In the genomic region with DNA sequence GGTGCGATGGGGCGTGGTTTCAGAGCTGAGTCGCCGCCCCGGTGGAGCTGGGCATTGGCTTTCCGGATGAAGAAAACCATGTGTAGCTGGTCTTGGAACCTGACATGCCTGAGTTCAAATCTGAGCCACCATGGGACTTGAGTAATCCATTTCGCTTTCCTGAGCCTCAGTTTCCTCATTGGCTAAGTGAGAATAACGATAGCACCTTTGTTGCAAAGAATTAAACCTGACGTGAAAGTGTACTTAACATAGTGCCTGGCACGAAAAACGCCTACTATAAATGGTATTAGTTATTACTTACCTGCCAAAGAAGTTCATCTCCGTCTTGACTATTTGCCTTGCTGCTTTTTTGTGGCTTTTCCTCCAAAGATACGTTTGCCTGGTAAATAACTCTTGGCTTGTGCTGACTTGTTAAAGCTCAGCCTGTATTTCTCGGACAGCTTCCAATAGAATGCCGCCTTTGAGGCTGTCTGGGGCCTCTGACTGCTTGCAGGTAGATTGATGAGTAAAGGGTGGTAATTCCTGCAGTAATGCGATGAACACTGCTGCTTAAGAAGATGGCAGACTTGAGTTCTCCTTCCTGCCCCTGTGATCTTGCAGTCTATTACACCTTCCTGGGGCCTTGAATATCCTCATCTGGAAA, we compare ENCODE assay signal across 1 cellular context.
TF ChIP-seq lines count a peak whose summit lies in the region.

No MANE protein-coding gene starts in this region.

TF ChIP-seq in A549, 52 proteins besides CTCF, POLR2A, EP300 and RAD21 (continued from another document):
- TF ChIP-seq PBX3 (IDR thresholded peaks at IDR 0.05) (no peak), KDM5A (IDR thresholded peaks at IDR 0.05) (no peak)
